In the genomic region with DNA sequence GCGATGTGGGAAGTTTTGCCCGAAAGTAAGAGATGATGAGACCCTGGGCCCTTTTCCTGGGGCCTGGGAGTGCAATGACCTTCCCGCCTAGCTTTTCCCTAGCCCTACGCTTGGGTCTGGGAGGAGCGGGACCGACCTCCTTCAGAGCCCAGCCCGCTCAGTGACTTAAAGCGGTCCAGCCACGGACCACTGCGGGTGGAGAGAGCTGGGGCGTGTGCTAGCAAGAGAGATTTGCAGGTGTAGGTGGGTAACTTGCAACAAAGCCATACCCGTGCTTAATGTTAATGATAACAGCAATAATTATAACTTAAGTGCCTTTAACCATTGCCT, we compare ENCODE assay signal across 8 cellular contexts. TPM values are rescaled to one million over a fixed set of nuclear protein-coding genes. Genes with fewer than 3 reads are reported as not detected.
A peak's percentile ranks its signal among the peaks of the same experiment; 100 is the strongest.
DNase-seq lines count a peak whose midpoint lies in the region; ATAC-seq and TF ChIP-seq lines count a peak whose summit lies in the region.

No MANE protein-coding gene starts in this region.

- BruUV-seq in Calu3 (replicated peaks; lab: Mats Ljungman, UMichigan): no TSS peak

- no peak for DNase-seq in Calu3
- DNase-seq in Jurkat, Clone E6-1 (ENCODE audit: low read depth, low spot score): no peak
- DNase-seq in effector memory CD8-positive, alpha-beta T cell: no peak
- DNase-seq in GM20000 (ENCODE audit: low spot score): no peak
- DNase-seq in NOMO-1 treated with dmso at 0.1 percent for 144 hours (lab: John Stamatoyannopoulos, UW; ENCODE audit: unreplicated experiment): no peak
- DNase-seq in NCI-H774 (lab: John Stamatoyannopoulos, UW): no peak

- H3K9me3 Mint-ChIP-seq in Calu3 (ENCODE audit: low read depth, unreplicated experiment) (no peaks in the 10 kb centered on the region), nephron (no peaks in the 10 kb centered on the region)
- H3K9me3 Mint-ChIP-seq in effector memory CD8-positive, alpha-beta T cell: no peaks in the 10 kb centered on the region

- intact Hi-C loops in Calu3 (cut with micrococcal nuclease; ENCODE audit: unreplicated experiment): loop anchor here (2.0 kb wide), 2 partner anchors 100 to 422 kb away; no protein-coding TSS in a partner anchor

- H3K27ac Mint-ChIP-seq in Calu3 (ENCODE audit: unreplicated experiment) (peak overlapping the region; percentile 98), nephron (peak overlapping the region; percentile 98 to 99 (median 99))
- peak overlapping the region in 1 of 2 donors; percentile 68 for H3K27ac Mint-ChIP-seq in effector memory CD8-positive, alpha-beta T cell

- H3K4me3 ChIP-seq in Jurkat, Clone E6-1 (ENCODE audit: low read length): peak overlapping the region; percentile 40

- H3K27me3 Mint-ChIP-seq in Calu3 (ENCODE audit: unreplicated experiment) (no peaks in the 10 kb centered on the region), nephron (ENCODE audit: low read depth) (peaks cover 8% of the 10 kb centered on the region)
- H3K27me3 Mint-ChIP-seq in effector memory CD8-positive, alpha-beta T cell: peaks cover 12 to 14% of the 10 kb centered on the region in 2 donors

- TF ChIP-seq CTCF in Calu3 (IDR thresholded peaks at IDR 0.05; ENCODE audit: unreplicated experiment) (no peak), nephron (IDR thresholded peaks at IDR 0.05; ENCODE audit: unreplicated experiment in 3 of 3) (peak in 1 of 3 experiments; percentile 5), GM20000 (IDR thresholded peaks at IDR 0.05; ENCODE audit: extremely low read depth, missing control alignments) (no peak)

- H3K4me3 Mint-ChIP-seq in Calu3 (ENCODE audit: low read depth, unreplicated experiment) (peak overlapping the region; percentile 98), nephron (peak overlapping the region; percentile 91 to 97 (median 96))
- peak overlapping the region; percentile 92 to 93 for H3K4me3 Mint-ChIP-seq in effector memory CD8-positive, alpha-beta T cell

- CTCF ChIA-PET in Calu3 (lab: Charles Lee): interaction anchor here (0.8 to 1.8 kb wide), 13 partner anchors 35 to 427 kb away, joined by 3 to 15 read pairs (median 4); no protein-coding TSS in a partner anchor

- H3K36me3 Mint-ChIP-seq in Calu3 (ENCODE audit: insufficient read depth, unreplicated experiment) (peaks cover 29% of the 10 kb centered on the region), nephron (ENCODE audit: low read depth) (no peaks in the 10 kb centered on the region)
- H3K36me3 Mint-ChIP-seq in effector memory CD8-positive, alpha-beta T cell (ENCODE audit: insufficient read depth): peaks cover 3% of the 10 kb centered on the region

- H3K4me1 Mint-ChIP-seq in Calu3 (ENCODE audit: low read depth, unreplicated experiment) (peaks cover 8% of the 10 kb centered on the region), nephron (peaks cover 21% of the 10 kb centered on the region)
- peaks cover 10 to 21% of the 10 kb centered on the region in 2 donors for H3K4me1 Mint-ChIP-seq in effector memory CD8-positive, alpha-beta T cell (ENCODE audit: low read depth in 2 of 2)

- ATAC-seq in GM21576 (IDR thresholded peaks at IDR 0.05; ENCODE audit: unreplicated experiment): peak; percentile 26
- peak; percentile 26 for ATAC-seq in effector memory CD8-positive, alpha-beta T cell (replicated peaks)

RNA-seq across cellular contexts. Expression of gene PDE5A, which starts 0.5 kb away (rescaled TPM):
- total RNA-seq in Calu3 (2022): 41.4 and 41.9 TPM in 2 replicates
- 6.0 TPM for polyA plus RNA-seq in Jurkat, Clone E6-1 (2012; ENCODE audit: insufficient read depth, insufficient read length)
